In genomic region chr5:61168951-61169350, GRCh38 we compare ENCODE assay signal across 18 cellular contexts.
"Had no signal": no experiment of that assay in that cellular context is flagged by ENCODE, and none has a peak within 500 bp of the region (broad histone marks: within the 10 kb centered on the region; RNA-seq: fewer than 3 reads in every experiment).

No MANE protein-coding gene starts in this region.

- H2AFZ ChIP-seq: hepatocyte had no signal

- H3K4me3 ChIP-seq: colonic mucosa, esophagus muscularis mucosa, gastroesophageal sphincter, heart left ventricle, hepatocyte, left lung, lower lobe of right lung had no signal

- H3K36me3 Mint-ChIP-seq: immature natural killer cell had no signal

- H3K4me1 ChIP-seq: colonic mucosa, foreskin keratinocyte, left lung had no signal

- H3K36me3 ChIP-seq: colonic mucosa, esophagus muscularis mucosa, gastroesophageal sphincter, heart left ventricle, left lung, lower lobe of right lung had no signal

- H3K27me3 ChIP-seq: colonic mucosa, esophagus muscularis mucosa, foreskin keratinocyte, gastroesophageal sphincter, heart left ventricle, hepatocyte, left lung had no signal

- H3K9me3 ChIP-seq: colonic mucosa, esophagus muscularis mucosa, gastroesophageal sphincter, heart left ventricle, left lung, lower lobe of right lung had no signal

- H3K4me2 ChIP-seq: hepatocyte had no signal

- H3K4me3 Mint-ChIP-seq: dendritic cell treated with granulocyte-macrophage colony-stimulating factor and Interleukin-4, amounts not matched to agents 40 ng/mL and 50 ng/mL, for 4 days; effector memory CD8-positive, alpha-beta T cell; immature natural killer cell had no signal

- H3K27ac Mint-ChIP-seq: dendritic cell treated with granulocyte-macrophage colony-stimulating factor and Interleukin-4, amounts not matched to agents 40 ng/mL and 50 ng/mL, for 4 days; effector memory CD8-positive, alpha-beta T cell; immature natural killer cell had no signal

- DNase-seq: colonic mucosa; cortex of kidney; effector CD8-positive, alpha-beta T cell; effector memory CD8-positive, alpha-beta T cell; foreskin keratinocyte; heart left ventricle; hypothalamus; immature natural killer cell; left cardiac atrium; left lung; left ventricle myocardium superior; lower lobe of right lung; mesenchymal stem cell; midbrain had no signal

- H3K27ac ChIP-seq: colonic mucosa, esophagus muscularis mucosa, foreskin keratinocyte, gastroesophageal sphincter, heart left ventricle, hepatocyte, left lung, lower lobe of right lung had no signal

- ATAC-seq: effector memory CD8-positive, alpha-beta T cell; foreskin keratinocyte; gastroesophageal sphincter; heart left ventricle; left cardiac atrium; left lung; left ventricle myocardium superior; lower lobe of right lung had no signal

- H3K9me3 Mint-ChIP-seq: dendritic cell treated with granulocyte-macrophage colony-stimulating factor and Interleukin-4, amounts not matched to agents 40 ng/mL and 50 ng/mL, for 4 days; effector memory CD8-positive, alpha-beta T cell; immature natural killer cell had no signal

- H3K27me3 Mint-ChIP-seq: dendritic cell treated with granulocyte-macrophage colony-stimulating factor and Interleukin-4, amounts not matched to agents 40 ng/mL and 50 ng/mL, for 4 days had no signal
